ENCODE assay signal across 13 cellular contexts in the genomic region with DNA sequence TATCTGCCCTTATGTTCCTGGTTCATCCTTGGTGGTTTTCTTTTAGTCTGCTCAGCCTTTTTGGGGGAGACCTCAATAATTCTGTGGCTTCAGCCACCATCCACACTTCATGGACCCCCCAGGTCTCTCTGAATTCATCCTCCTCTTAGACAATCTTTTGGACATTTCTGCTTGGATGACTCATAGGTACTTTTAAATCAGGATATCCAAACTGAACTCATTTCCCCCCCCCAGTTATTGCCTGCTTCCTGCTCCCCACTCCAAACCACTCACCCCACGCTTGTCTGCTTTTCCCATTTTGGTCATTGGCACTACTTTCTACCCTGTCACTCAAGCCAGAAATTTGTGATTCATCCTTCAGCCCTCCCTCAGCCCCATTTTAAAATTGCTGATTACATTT.
DNase-seq lines count a peak whose midpoint lies in the region; ATAC-seq and TF ChIP-seq lines count a peak whose summit lies in the region.
"Had no signal": no experiment of that assay in that cellular context is flagged by ENCODE, and none has a peak within 500 bp of the region (broad histone marks: within the 10 kb centered on the region; RNA-seq: fewer than 3 reads in every experiment).

No MANE protein-coding gene starts in this region.

- no peak for DNase-seq in RWPE1 (ENCODE audit: low spot score)
- DNase-seq in esophagus squamous epithelium (lab: John Stamatoyannopoulos, UW): no peak
- peak; percentile 42 for DNase-seq in non-pigmented ciliary epithelial cell (ENCODE audit: low read depth)
- no peak for DNase-seq in DMS153 (lab: John Stamatoyannopoulos, UW)
- DNase-seq in NCI-H1417 treated with DMSO at 0.1 percent for 48 hours (lab: John Stamatoyannopoulos, UW): no peak
- DNase-seq in NCI-H1436 treated with DMSO at 0.1 percent for 48 hours (lab: John Stamatoyannopoulos, UW): no peak
- DNase-seq: activated CD8-positive, alpha-beta memory T cell treated with anti-CD3 and anti-CD28 coated beads, Interleukin-2, amount 50 U/mL, for 48 hours; CD4-positive, CD25-positive, alpha-beta regulatory T cell; immature natural killer cell; NCI-H2081 treated with DMSO at 0.1 percent for 48 hours; OCI-M1 had no signal

- TF ChIP-seq POLR2A in esophagus squamous epithelium (IDR thresholded peaks at IDR 0.05): no peak

- no peaks in the 10 kb centered on the region for H3K27me3 ChIP-seq in esophagus squamous epithelium

- intact Hi-C loops in esophagus squamous epithelium (cut with DNase I): no loop called here

- no peak for ATAC-seq in GM18858 (IDR thresholded peaks at IDR 0.05; ENCODE audit: unreplicated experiment)

- POLR2A ChIA-PET in RWPE1 (lab: Yijun Ruan, JAX; ENCODE audit: low non-redundant PET): no interaction called here

- no peaks in the 10 kb centered on the region for H3K9me3 ChIP-seq in esophagus squamous epithelium

- CTCF ChIA-PET in RWPE1 (lab: Yijun Ruan, JAX): interaction anchor here (0.6 kb wide), 1 partner anchor 755 kb away, joined by 3 read pairs; no protein-coding TSS in a partner anchor

- TF ChIP-seq CTCF in C4-2B (conservative IDR thresholded peaks at IDR 0.05) (no peak), RWPE1 (conservative IDR thresholded peaks at IDR 0.05; ENCODE audit: low read depth) (no peak), esophagus squamous epithelium (IDR thresholded peaks at IDR 0.05) (no peak)

- H3K27ac ChIP-seq in C4-2B (peak overlapping the region; percentile 84), RWPE1 (peak overlapping the region; percentile 67), esophagus squamous epithelium (peak overlapping the region; percentile 50 to 88 (median 83))

- no peaks in the 10 kb centered on the region for H3K36me3 ChIP-seq in esophagus squamous epithelium

- 5 to 8% methylated on average over 1 of the region's 1 CpG for WGBS in esophagus squamous epithelium, 2 donors

- no peak overlapping the region for H3K4me3 ChIP-seq in esophagus squamous epithelium

- H3K4me1 ChIP-seq in esophagus squamous epithelium: peaks cover 8 to 78% (median 47%) of the 10 kb centered on the region in 3 donors
